Comparison of ENCODE assay signal across 8 cellular contexts in the genomic region with DNA sequence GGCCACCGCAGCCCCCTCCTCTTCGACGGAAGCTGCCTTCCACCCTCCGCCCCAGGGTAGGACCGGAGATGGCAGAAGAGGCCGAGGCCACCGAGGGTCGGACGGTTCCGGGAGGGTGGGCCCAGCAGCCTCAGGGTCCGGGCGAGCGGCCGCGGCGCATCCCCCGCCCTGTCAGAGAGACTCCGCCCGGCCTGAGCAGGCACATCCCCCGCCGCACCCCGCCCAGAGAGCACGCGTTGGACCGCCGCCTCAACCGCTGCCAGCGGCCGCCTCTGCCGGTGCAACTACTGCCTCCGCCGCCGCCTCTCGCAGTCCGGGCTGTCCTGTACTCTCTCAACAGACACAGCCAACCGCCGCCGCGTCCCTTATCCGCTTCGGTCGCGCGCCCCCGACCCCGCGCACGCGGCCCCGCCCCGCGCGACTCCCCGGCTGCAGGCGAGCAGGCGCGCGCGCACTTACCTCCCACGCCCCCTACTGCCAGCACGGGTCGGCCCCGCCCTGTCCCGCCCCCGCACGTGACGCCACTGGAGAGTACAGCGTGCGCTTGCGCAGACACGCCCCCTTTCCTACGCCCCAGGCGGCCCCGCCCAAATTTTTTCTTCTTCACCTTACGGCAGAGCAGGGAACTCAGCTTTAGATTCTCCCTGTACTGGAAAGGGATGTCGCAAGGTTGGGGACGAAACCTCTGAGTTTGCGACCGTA. TPM values are rescaled to one million over a fixed set of nuclear protein-coding genes. Genes with fewer than 3 reads are reported as not detected.
DNase-seq lines count a peak whose midpoint lies in the region; ATAC-seq and TF ChIP-seq lines count a peak whose summit lies in the region.

A gene with protein sequence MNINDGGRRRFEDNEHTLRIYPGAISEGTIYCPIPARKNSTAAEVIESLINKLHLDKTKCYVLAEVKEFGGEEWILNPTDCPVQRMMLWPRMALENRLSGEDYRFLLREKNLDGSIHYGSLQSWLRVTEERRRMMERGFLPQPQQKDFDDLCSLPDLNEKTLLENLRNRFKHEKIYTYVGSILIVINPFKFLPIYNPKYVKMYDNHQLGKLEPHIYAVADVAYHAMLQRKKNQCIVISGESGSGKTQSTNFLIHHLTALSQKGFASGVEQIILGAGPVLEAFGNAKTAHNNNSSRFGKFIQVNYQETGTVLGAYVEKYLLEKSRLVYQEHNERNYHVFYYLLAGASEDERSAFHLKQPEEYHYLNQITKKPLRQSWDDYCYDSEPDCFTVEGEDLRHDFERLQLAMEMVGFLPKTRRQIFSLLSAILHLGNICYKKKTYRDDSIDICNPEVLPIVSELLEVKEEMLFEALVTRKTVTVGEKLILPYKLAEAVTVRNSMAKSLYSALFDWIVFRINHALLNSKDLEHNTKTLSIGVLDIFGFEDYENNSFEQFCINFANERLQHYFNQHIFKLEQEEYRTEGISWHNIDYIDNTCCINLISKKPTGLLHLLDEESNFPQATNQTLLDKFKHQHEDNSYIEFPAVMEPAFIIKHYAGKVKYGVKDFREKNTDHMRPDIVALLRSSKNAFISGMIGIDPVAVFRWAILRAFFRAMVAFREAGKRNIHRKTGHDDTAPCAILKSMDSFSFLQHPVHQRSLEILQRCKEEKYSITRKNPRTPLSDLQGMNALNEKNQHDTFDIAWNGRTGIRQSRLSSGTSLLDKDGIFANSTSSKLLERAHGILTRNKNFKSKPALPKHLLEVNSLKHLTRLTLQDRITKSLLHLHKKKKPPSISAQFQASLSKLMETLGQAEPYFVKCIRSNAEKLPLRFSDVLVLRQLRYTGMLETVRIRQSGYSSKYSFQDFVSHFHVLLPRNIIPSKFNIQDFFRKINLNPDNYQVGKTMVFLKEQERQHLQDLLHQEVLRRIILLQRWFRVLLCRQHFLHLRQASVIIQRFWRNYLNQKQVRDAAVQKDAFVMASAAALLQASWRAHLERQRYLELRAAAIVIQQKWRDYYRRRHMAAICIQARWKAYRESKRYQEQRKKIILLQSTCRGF (N-terminal part only) (minus strand): TSS at position 453 of the 702 bp plus-strand sequence. CDS start 71,587 bp downstream, outside the sequence.

- peak within 1 kb of the TSS; percentile 87 for H2AFZ ChIP-seq in neural cell (ENCODE audit: low read depth, low read length)

- no peaks in the 10 kb centered on the region for H3K27me3 Mint-ChIP-seq in stimulated activated naive CD8-positive, alpha-beta T cell treated with anti-CD3 and anti-CD28 coated beads, Interleukin-15, amount 100 ng/mL, for 72 hours

- no peaks in the 10 kb centered on the region for H3K9me2 ChIP-seq in neural cell (ENCODE audit: insufficient read depth, low read length)

- peaks cover 37% of the 10 kb centered on the region for H3K79me2 ChIP-seq in neural cell (replicated peaks; ENCODE audit: insufficient read depth, low read length)

- H3F3A ChIP-seq in neural cell (ENCODE audit: insufficient read depth, low read length, poor library complexity, severe bottlenecking): no peaks in the 10 kb centered on the region

- TF ChIP-seq EP300 in neural cell (conservative IDR thresholded peaks at IDR 0.05; ENCODE audit: poor library complexity, severe bottlenecking): no peak

- H3K4me1 Mint-ChIP-seq in stimulated activated naive CD8-positive, alpha-beta T cell treated with anti-CD3 and anti-CD28 coated beads, Interleukin-15, amount 100 ng/mL, for 72 hours: peaks cover 49% of the 10 kb centered on the region

- peak; percentile 24 for TF ChIP-seq RAD21 in neural cell (conservative IDR thresholded peaks at IDR 0.05)

- no peaks in the 10 kb centered on the region for H3K36me3 ChIP-seq in ES-I3 (ENCODE audit: insufficient read depth, low read length)
- peaks cover 4% of the 10 kb centered on the region; the same call in 1 of the 2 replicates for H3K36me3 ChIP-seq in SJSA1
- H3K36me3 ChIP-seq in neural cell (ENCODE audit: insufficient read depth, low read length): no peaks in the 10 kb centered on the region

- no peaks in the 10 kb centered on the region for H3K9me3 ChIP-seq in ES-I3 (ENCODE audit: control insufficient read depth, insufficient read depth, low read length)
- H3K9me3 ChIP-seq in SJSA1 (replicated peaks): no peaks in the 10 kb centered on the region
- H3K9me3 ChIP-seq in neural cell (ENCODE audit: low read length): no peaks in the 10 kb centered on the region

- H3K4me3 Mint-ChIP-seq in stimulated activated naive CD8-positive, alpha-beta T cell treated with anti-CD3 and anti-CD28 coated beads, Interleukin-15, amount 100 ng/mL, for 72 hours: peak within 1 kb of the TSS; percentile 92 to 95

- H3K4me3 ChIP-seq in HFF-Myc (replicated peaks; ENCODE audit: low read depth, low read length) (peak within 1 kb of the TSS; percentile 81), SJSA1 (peak within 1 kb of the TSS; percentile 83), foreskin fibroblast (ENCODE audit: low read depth in 1 of 2, low read length in 2 of 2) (peak within 1 kb of the TSS; percentile 87 to 94), neural cell (ENCODE audit: low read length) (peak within 1 kb of the TSS; percentile 92)

- H3K4me1 ChIP-seq in ES-I3 (ENCODE audit: insufficient read depth, low read length): no peaks in the 10 kb centered on the region; the same call in 1 of the 2 replicates
- peaks cover 10% of the 10 kb centered on the region for H3K4me1 ChIP-seq in SJSA1 (replicated peaks)

- H3K27ac Mint-ChIP-seq in stimulated activated naive CD8-positive, alpha-beta T cell treated with anti-CD3 and anti-CD28 coated beads, Interleukin-15, amount 100 ng/mL, for 72 hours: peak within 1 kb of the TSS; percentile 99 to 100

- H3K9ac ChIP-seq in ES-I3 (ENCODE audit: low read depth, low read length) (peak within 1 kb of the TSS; percentile 94), neural cell (ENCODE audit: low read length) (peak within 1 kb of the TSS; percentile 90)

- H3K9me3 Mint-ChIP-seq in stimulated activated naive CD8-positive, alpha-beta T cell treated with anti-CD3 and anti-CD28 coated beads, Interleukin-15, amount 100 ng/mL, for 72 hours: no peaks in the 10 kb centered on the region

- peaks cover 3% of the 10 kb centered on the region for H4K20me1 ChIP-seq in neural cell (ENCODE audit: insufficient read depth)

- H3K27ac ChIP-seq in SJSA1 (peak within 1 kb of the TSS; percentile 90), neural cell (ENCODE audit: low read length) (peak within 1 kb of the TSS; percentile 97)

- peak within 1 kb of the TSS; percentile 86 for H3K4me2 ChIP-seq in neural cell (ENCODE audit: low read length)

- TF ChIP-seq CTCF in HFF-Myc (IDR thresholded peaks at IDR 0.05; ENCODE audit: low read depth, low read length, missing control alignments): no peak
- TF ChIP-seq CTCF in foreskin fibroblast (IDR thresholded peaks at IDR 0.05; ENCODE audit: low read depth, low read length): no peak
- peak; percentile 42 for TF ChIP-seq CTCF in neural cell (IDR thresholded peaks at IDR 0.05; ENCODE audit: poor library complexity, severe bottlenecking)

- ATAC-seq in stimulated activated naive CD8-positive, alpha-beta T cell treated with anti-CD3 and anti-CD28 coated beads, Interleukin-15, amount 100 ng/mL, for 72 hours: peak; percentile 83

- no peaks in the 10 kb centered on the region for H3K27me3 ChIP-seq in SJSA1 (replicated peaks)
- no peaks in the 10 kb centered on the region for H3K27me3 ChIP-seq in neural cell (ENCODE audit: insufficient read depth, low read depth, low read length)

- DNase-seq in HFF-Myc (ENCODE audit: extremely low read depth, low read depth) (peak; percentile 96), MV-4-11 (lab: John Stamatoyannopoulos, UW) (peak; percentile 98), SJSA1 (ENCODE audit: low read depth in 1 of 2, low spot score in 2 of 2) (peak; percentile 98), foreskin fibroblast (peak; percentile 97 to 99)
- peak; percentile 97 to 98 (median 98) for DNase-seq in activated naive CD4-positive, alpha-beta T cell (lab: John Stamatoyannopoulos, UW)
- DNase-seq in stimulated activated naive CD8-positive, alpha-beta T cell treated with anti-CD3 and anti-CD28 coated beads, Interleukin-15, amount 100 ng/mL, for 72 hours: peak; percentile 97 to 98

TF ChIP-seq in neural cell, 6 proteins besides CTCF, POLR2A, EP300 and RAD21:
- TF ChIP-seq EZH2 (IDR thresholded peaks at IDR 0.05; ENCODE audit: borderline replicate concordance, insufficient read depth, low read length, poor library complexity, severe bottlenecking) (no peak), POLR2AphosphoS5 (IDR thresholded peaks at IDR 0.05) (peak; percentile 60), MXI1 (conservative IDR thresholded peaks at IDR 0.05; ENCODE audit: poor library complexity, severe bottlenecking) (peak; percentile 55)

RNA-seq across cellular contexts. Expression of the gene that starts here (rescaled TPM):
- total RNA-seq in SJSA1 (2014; rRNA removed; shearing (Covaris generic)): 21.6 and 21.9 TPM in 2 replicates
- polyA plus RNA-seq in neural cell: 20.7 and 22.7 TPM in 2 replicates
- polyA minus RNA-seq in neural cell: 117 and 151 TPM in 2 replicates

Comparison
In these comparisons a context has a peak if more than half of its experiments do, and no peak if none do; other contexts are left out.
1. Peak in every context shown above with its lines: DNase-seq, ATAC-seq, H3K4me3 ChIP-seq and H3K27ac ChIP-seq.